In genomic region chr1:217333939-217334338, GRCh38 we compare ENCODE assay signal across 8 cellular contexts.
A peak's percentile ranks its signal among the peaks of the same experiment; 100 is the strongest.
DNase-seq lines count a peak whose midpoint lies in the region; ATAC-seq, FAIRE-seq and TF ChIP-seq lines count a peak whose summit lies in the region.

No MANE protein-coding gene starts in this region.

- H3K36me3 ChIP-seq in cardiac muscle cell (no peaks in the 10 kb centered on the region), bronchial epithelial cell (ENCODE audit: control insufficient read depth, insufficient read depth, low read length) (no peaks in the 10 kb centered on the region)

- no peak overlapping the region for H3K27ac ChIP-seq in cardiac muscle cell

- DNase-seq in cardiac muscle cell (ENCODE audit: low read depth in 1 of 2, low spot score in 1 of 2), result peak; percentile 46 to 49
- DNase-seq in Right ventricle myocardium inferior (ENCODE audit: missing footprints), result no peak
- peak; percentile 35 for DNase-seq in NCI-H1105 treated with DMSO at 0.1 percent for 48 hours (lab: John Stamatoyannopoulos, UW)
- peak; percentile 30 for DNase-seq in bronchial epithelial cell (ENCODE audit: low read depth)
- no peak for DNase-seq in activated gamma-delta T cell (lab: John Stamatoyannopoulos, UW)
- DNase-seq in amniotic stem cell (lab: John Stamatoyannopoulos, UW), result no peak

- intact Hi-C loops in Right ventricle myocardium inferior (cut with DNase I), result loop anchor here (10.0 kb wide), 1 partner anchor 579 kb away; no protein-coding TSS in a partner anchor

- H3K36me3 Mint-ChIP-seq in nephron (ENCODE audit: low read depth), result no peaks in the 10 kb centered on the region

- no peak overlapping the region for H3K27ac Mint-ChIP-seq in nephron

- H3K4me3 ChIP-seq in cardiac muscle cell, result no peak overlapping the region
- H3K4me3 ChIP-seq in bronchial epithelial cell (ENCODE audit: low read depth, low read length), result no peak overlapping the region

- H3K4me3 Mint-ChIP-seq in nephron, result no peak overlapping the region

- peaks cover 14% of the 10 kb centered on the region for H3K4me1 ChIP-seq in cardiac muscle cell (ENCODE audit: low read depth)

- peak; percentile 43 for FAIRE-seq in bronchial epithelial cell (lab: Jason Lieb, UNC)

- peaks cover 8% of the 10 kb centered on the region for H3K9me3 Mint-ChIP-seq in nephron

- peak; percentile 81 for TF ChIP-seq CTCF in cardiac muscle cell (IDR thresholded peaks at IDR 0.05; ENCODE audit: low read depth, low read length)
- peak; percentile 78 for TF ChIP-seq CTCF in bronchial epithelial cell (IDR thresholded peaks at IDR 0.05; ENCODE audit: insufficient read depth, low read length, severe bottlenecking)
- TF ChIP-seq CTCF in nephron (IDR thresholded peaks at IDR 0.05; ENCODE audit: unreplicated experiment in 3 of 3), result peak; percentile 23 to 50 (median 34)

- H3K9me3 ChIP-seq in cardiac muscle cell (ENCODE audit: low read depth), result no peaks in the 10 kb centered on the region

- ATAC-seq in Right ventricle myocardium inferior, result no peak
- peak; percentile 75 for ATAC-seq in HG02623 (IDR thresholded peaks at IDR 0.05; ENCODE audit: unreplicated experiment)

- peaks cover under 1% of the 10 kb centered on the region for H3K27me3 Mint-ChIP-seq in nephron (ENCODE audit: low read depth)

- peaks cover 19% of the 10 kb centered on the region for H3K4me1 Mint-ChIP-seq in nephron

- H3K27me3 ChIP-seq in cardiac muscle cell (no peaks in the 10 kb centered on the region), bronchial epithelial cell (ENCODE audit: control insufficient read depth, insufficient read depth, low read length) (peaks cover 2% of the 10 kb centered on the region)

Comparison
In these comparisons a context has a peak if more than half of its experiments do, and no peak if none do; other contexts are left out.
1. DNase-seq: peak in cardiac muscle cell (2 of 2), NCI-H1105 treated with DMSO at 0.1 percent for 48 hours (single experiment) and bronchial epithelial cell (single experiment); none in Right ventricle myocardium inferior (single experiment), activated gamma-delta T cell (single experiment) and amniotic stem cell (single experiment).
2. Peak in every context shown above with its lines, with median percentiles within 50 percentile points of each other: CTCF ChIP-seq.